In the genomic region with DNA sequence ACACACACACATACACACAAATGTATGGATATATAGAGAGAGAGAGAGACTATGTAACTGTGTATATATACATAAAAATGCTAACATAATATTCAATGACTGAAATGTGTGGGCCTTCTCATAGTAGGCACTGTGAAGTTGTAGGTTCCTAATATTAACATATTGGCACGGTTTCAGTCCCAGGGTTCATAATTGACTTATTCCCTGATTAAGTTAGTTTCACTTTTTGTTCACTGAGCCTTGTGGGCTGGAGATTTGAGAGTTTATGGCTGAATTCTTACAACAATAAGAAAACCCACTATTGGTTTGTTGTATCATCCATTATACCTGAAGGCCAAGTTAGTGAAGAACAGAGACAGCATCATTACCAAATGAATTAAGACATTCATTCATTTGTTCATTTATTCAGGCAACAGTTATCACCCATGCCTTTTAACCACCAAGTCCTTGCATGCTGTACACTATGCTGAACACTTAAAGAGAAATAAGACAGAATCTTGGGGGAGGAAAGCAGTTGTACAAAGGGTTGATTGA, we compare ENCODE assay signal across 9 cellular contexts.
DNase-seq lines count a peak whose midpoint lies in the region; ATAC-seq lines count a peak whose summit lies in the region.
"Had no signal": no experiment of that assay in that cellular context is flagged by ENCODE, and none has a peak within 500 bp of the region (broad histone marks: within the 10 kb centered on the region; RNA-seq: fewer than 3 reads in every experiment).

No MANE protein-coding gene starts in this region.

- peak; percentile 28 for ATAC-seq in GM18867 (IDR thresholded peaks at IDR 0.05; ENCODE audit: unreplicated experiment)
- peak; percentile 33 for ATAC-seq in HG02798 (IDR thresholded peaks at IDR 0.05; ENCODE audit: poor library complexity, unreplicated experiment)
- ATAC-seq in activated naive CD8-positive, alpha-beta T cell treated with anti-CD3 and anti-CD28 coated beads, Interleukin-2, amount 50 U/mL, for 24 hours: peak; percentile 38
- ATAC-seq in HG02588 (IDR thresholded peaks at IDR 0.05; ENCODE audit: unreplicated experiment): no peak
- ATAC-seq in GM21825 (IDR thresholded peaks at IDR 0.05; ENCODE audit: unreplicated experiment): no peak
- ATAC-seq in GM18520 (IDR thresholded peaks at IDR 0.05; ENCODE audit: unreplicated experiment): no peak

- no peaks in the 10 kb centered on the region for H3K27me3 ChIP-seq in skeletal muscle tissue (ENCODE audit: control insufficient read depth in 3 of 3, insufficient read depth in 3 of 3, low read length in 3 of 3)

- H3K9me3 ChIP-seq in skeletal muscle tissue (ENCODE audit: control insufficient read depth in 3 of 3, low read length in 3 of 3): no peaks in the 10 kb centered on the region

- H3K36me3 Mint-ChIP-seq in activated naive CD8-positive, alpha-beta T cell treated with anti-CD3 and anti-CD28 coated beads, Interleukin-2, amount 50 U/mL, for 24 hours (ENCODE audit: low read depth): no peaks in the 10 kb centered on the region

- H3K9me3 Mint-ChIP-seq in activated naive CD8-positive, alpha-beta T cell treated with anti-CD3 and anti-CD28 coated beads, Interleukin-2, amount 50 U/mL, for 24 hours: no peaks in the 10 kb centered on the region

- peaks cover 42% of the 10 kb centered on the region for H3K4me1 Mint-ChIP-seq in activated naive CD8-positive, alpha-beta T cell treated with anti-CD3 and anti-CD28 coated beads, Interleukin-2, amount 50 U/mL, for 24 hours

- H3K27me3 Mint-ChIP-seq in activated naive CD8-positive, alpha-beta T cell treated with anti-CD3 and anti-CD28 coated beads, Interleukin-2, amount 50 U/mL, for 24 hours: peaks cover 2% of the 10 kb centered on the region

- no peak overlapping the region for H3K4me3 ChIP-seq in skeletal muscle tissue (ENCODE audit: low read length in 3 of 3)

- no peak overlapping the region for H3K4me3 Mint-ChIP-seq in activated naive CD8-positive, alpha-beta T cell treated with anti-CD3 and anti-CD28 coated beads, Interleukin-2, amount 50 U/mL, for 24 hours

- no peaks in the 10 kb centered on the region for H3K36me3 ChIP-seq in skeletal muscle tissue (ENCODE audit: control insufficient read depth in 3 of 3, insufficient read depth in 3 of 3, low read length in 3 of 3)

- DNase-seq in activated naive CD8-positive, alpha-beta T cell treated with anti-CD3 and anti-CD28 coated beads, Interleukin-2, amount 50 U/mL, for 24 hours: no peak
- DNase-seq: DMS79 treated with DMSO at 0.1 percent for 48 hours, NCI-H526 treated with DMSO at 0.1 percent for 48 hours had no signal

- H3K9ac ChIP-seq in skeletal muscle tissue (ENCODE audit: low read depth in 1 of 3, low read length in 3 of 3): no peak overlapping the region

- H3K4me1 ChIP-seq in skeletal muscle tissue (ENCODE audit: control insufficient read depth in 3 of 3, insufficient read depth in 3 of 3, low read length in 3 of 3): peaks cover 43 to 61% (median 56%) of the 10 kb centered on the region in 3 donors

- peak overlapping the region; percentile 89 for H3K27ac ChIP-seq in skeletal muscle tissue (ENCODE audit: low read depth, low read length)

- H3K27ac Mint-ChIP-seq in activated naive CD8-positive, alpha-beta T cell treated with anti-CD3 and anti-CD28 coated beads, Interleukin-2, amount 50 U/mL, for 24 hours: peak overlapping the region; percentile 5

Comparison
In these comparisons a context has a peak if more than half of its experiments do, and no peak if none do; other contexts are left out.
1. ATAC-seq: peak in GM18867 (single experiment), HG02798 (single experiment) and activated naive CD8-positive, alpha-beta T cell treated with anti-CD3 and anti-CD28 coated beads, Interleukin-2, amount 50 U/mL, for 24 hours (single experiment); none in HG02588 (single experiment), GM21825 (single experiment) and GM18520 (single experiment).